8 cellular contexts compared by ENCODE assay signal in genomic region chr3:185362850-185363661, GRCh38. TPM values are rescaled to one million over a fixed set of nuclear protein-coding genes. Genes with fewer than 3 reads are reported as not detected.
DNase-seq lines count a peak whose midpoint lies in the region; ATAC-seq, FAIRE-seq and TF ChIP-seq lines count a peak whose summit lies in the region.

MAP3K13 (plus strand) TSS chr3:185363136; CDS start chr3:185428582, 65,446 bp downstream.

- peaks cover 34 to 51% of the 10 kb centered on the region in 2 donors for H3K27me3 Mint-ChIP-seq in natural killer cell treated with Interleukin-12 subunit alpha and Interleukin-12 subunit beta and Interleukin-15 and Interleukin-18, amount 100 ng/mL, for 72 hours
- H3K27me3 Mint-ChIP-seq in type B pancreatic cell = peaks cover 13% of the 10 kb centered on the region

- no peak for DNase-seq in D721Med (ENCODE audit: insufficient read length, low spot score)
- DNase-seq in NCI-H748 treated with DMSO at 0.1 percent for 48 hours (lab: John Stamatoyannopoulos, UW) = peak; percentile 63
- DNase-seq in activated naive CD4-positive, alpha-beta T cell treated with anti-CD3 and anti-CD28 coated beads, Interleukin-2, amount 50 U/mL, for 72 hours (ENCODE audit: low spot score in 2 of 2) = peak in 1 of 2 donors; percentile 49
- peak; percentile 63 to 75 for DNase-seq in frontal cortex (ENCODE audit: low spot score in 2 of 2)
- DNase-seq in natural killer cell treated with Interleukin-12 subunit alpha and Interleukin-12 subunit beta and Interleukin-15 and Interleukin-18, amount 100 ng/mL, for 72 hours (ENCODE audit: low spot score) = peak; percentile 62
- no peak for DNase-seq in type B pancreatic cell (ENCODE audit: extremely low spot score, unreplicated experiment)

- FAIRE-seq in D721Med (lab: Jason Lieb, UNC) = peak; percentile 41
- FAIRE-seq in frontal cortex (lab: Jason Lieb, UNC) = peak; percentile 85

- H3K9me3 Mint-ChIP-seq in activated naive CD4-positive, alpha-beta T cell treated with anti-CD3 and anti-CD28 coated beads, Interleukin-2, amount 50 U/mL, for 72 hours = no peaks in the 10 kb centered on the region
- H3K9me3 Mint-ChIP-seq in natural killer cell treated with Interleukin-12 subunit alpha and Interleukin-12 subunit beta and Interleukin-15 and Interleukin-18, amount 100 ng/mL, for 72 hours = no peaks in the 10 kb centered on the region
- H3K9me3 Mint-ChIP-seq in type B pancreatic cell = no peaks in the 10 kb centered on the region

- H3K4me1 Mint-ChIP-seq in natural killer cell treated with Interleukin-12 subunit alpha and Interleukin-12 subunit beta and Interleukin-15 and Interleukin-18, amount 100 ng/mL, for 72 hours (ENCODE audit: low read depth in 2 of 2) = peaks cover 10 to 13% of the 10 kb centered on the region in 2 donors
- peaks cover 17% of the 10 kb centered on the region for H3K4me1 Mint-ChIP-seq in type B pancreatic cell (ENCODE audit: unreplicated experiment)

- H3K4me3 Mint-ChIP-seq in natural killer cell treated with Interleukin-12 subunit alpha and Interleukin-12 subunit beta and Interleukin-15 and Interleukin-18, amount 100 ng/mL, for 72 hours = peak within 1 kb of the TSS; percentile 90
- H3K4me3 Mint-ChIP-seq in type B pancreatic cell = peak within 1 kb of the TSS; percentile 90

- ATAC-seq in GM19467 (IDR thresholded peaks at IDR 0.05; ENCODE audit: unreplicated experiment) = peak; percentile 96
- ATAC-seq in HG03558 (IDR thresholded peaks at IDR 0.05; ENCODE audit: extremely low read depth, unreplicated experiment) = peak; percentile 93
- peak; percentile 93 to 99 for ATAC-seq in activated naive CD4-positive, alpha-beta T cell treated with anti-CD3 and anti-CD28 coated beads, Interleukin-2, amount 50 U/mL, for 72 hours
- ATAC-seq in natural killer cell treated with Interleukin-12 subunit alpha and Interleukin-12 subunit beta and Interleukin-15 and Interleukin-18, amount 100 ng/mL, for 72 hours = peak; percentile 95 to 96

- H3K36me3 Mint-ChIP-seq in activated naive CD4-positive, alpha-beta T cell treated with anti-CD3 and anti-CD28 coated beads, Interleukin-2, amount 50 U/mL, for 72 hours = no peaks in the 10 kb centered on the region
- no peaks in the 10 kb centered on the region for H3K36me3 Mint-ChIP-seq in natural killer cell treated with Interleukin-12 subunit alpha and Interleukin-12 subunit beta and Interleukin-15 and Interleukin-18, amount 100 ng/mL, for 72 hours
- H3K36me3 Mint-ChIP-seq in type B pancreatic cell = no peaks in the 10 kb centered on the region

- H3K27ac Mint-ChIP-seq in activated naive CD4-positive, alpha-beta T cell treated with anti-CD3 and anti-CD28 coated beads, Interleukin-2, amount 50 U/mL, for 72 hours = no peak within 1 kb of the TSS
- H3K27ac Mint-ChIP-seq in natural killer cell treated with Interleukin-12 subunit alpha and Interleukin-12 subunit beta and Interleukin-15 and Interleukin-18, amount 100 ng/mL, for 72 hours = peak within 1 kb of the TSS in 1 of 2 donors; percentile 77
- peak within 1 kb of the TSS; percentile 85 for H3K27ac Mint-ChIP-seq in type B pancreatic cell

- TF ChIP-seq CTCF in D721Med (IDR thresholded peaks at IDR 0.05; ENCODE audit: insufficient read depth, missing control alignments) (no peak), type B pancreatic cell (conservative IDR thresholded peaks at IDR 0.05) (no peak)

RNA-seq across cellular contexts. Expression of gene MAP3K13, which starts in this region (rescaled TPM):
- 10 to 100 TPM; 10.7 to 17.7 TPM for total RNA-seq in activated naive CD4-positive, alpha-beta T cell treated with anti-CD3 and anti-CD28 coated beads, Interleukin-2, amount 50 U/mL, for 72 hours
- total RNA-seq in frontal cortex (45.7 TPM), type B pancreatic cell (ENCODE audit: low replicate concordance) (29.1 and 40.4 TPM in 2 replicates)
- total RNA-seq in natural killer cell treated with Interleukin-12 subunit alpha and Interleukin-12 subunit beta and Interleukin-15 and Interleukin-18, amount 100 ng/mL, for 72 hours = 10 to 100 TPM; 10.1 to 15.4 TPM

Comparison
In these comparisons a context has a peak if more than half of its experiments do, and no peak if none do; other contexts are left out.
1. DNase-seq: peak in NCI-H748 treated with DMSO at 0.1 percent for 48 hours (single experiment), frontal cortex (2 of 2) and natural killer cell treated with Interleukin-12 subunit alpha and Interleukin-12 subunit beta and Interleukin-15 and Interleukin-18, amount 100 ng/mL, for 72 hours (single experiment); none in D721Med (single experiment) and type B pancreatic cell (single experiment).
2. Peak in every context shown above with its lines, with median percentiles within 50 percentile points of each other: ATAC-seq.